In genomic region chr3:72847751-72848702, GRCh38 we compare ENCODE assay signal across 8 cellular contexts. TPM values are rescaled to one million over a fixed set of nuclear protein-coding genes. Genes with fewer than 3 reads are reported as not detected.
DNase-seq lines count a peak whose midpoint lies in the region; ATAC-seq, FAIRE-seq and TF ChIP-seq lines count a peak whose summit lies in the region.

Gene SHQ1, minus strand, starts transcription at chr3:72848445. Its CDS starts 105 bp downstream, at chr3:72848340.

- no TSS peak for BruUV-seq in HepG2 (replicated peaks; lab: Mats Ljungman, UMichigan)

- peak within 1 kb of the TSS; percentile 77 for H3K9ac ChIP-seq in HepG2 (ENCODE audit: insufficient read depth, low read depth, low read length)

- no peaks in the 10 kb centered on the region for H3K9me3 ChIP-seq in HepG2 (ENCODE audit: low read length)

- peak; percentile 36 to 88; a peak in 3 of 4 replicates for TF ChIP-seq POLR2A in HepG2 (IDR thresholded peaks at IDR 0.05; ENCODE audit: insufficient read depth in 1 of 2, low read depth in 2 of 2, low read length in 2 of 2)

- TF ChIP-seq CTCF in dorsolateral prefrontal cortex (IDR thresholded peaks at IDR 0.05 in 54 of 56, conservative IDR thresholded peaks at IDR 0.05 in 2 of 56; ENCODE audit: low read depth in 1 of 56, partially characterized antibody in 56 of 56) (peak in 22 of 56 donors; percentile 6 to 45 (median 24)), HepG2 (CRISPR knock-in tag; IDR thresholded peaks at IDR 0.05) (no peak)

- peaks cover 29% of the 10 kb centered on the region for H3K79me2 ChIP-seq in HepG2 (ENCODE audit: insufficient read depth, low read length)

- peaks cover 0 to under 1% (median 0%) of the 10 kb centered on the region in 45 donors for H3K27me3 ChIP-seq in dorsolateral prefrontal cortex
- no peaks in the 10 kb centered on the region; a peak in 1 of 5 replicates for H3K27me3 ChIP-seq in HepG2 (ENCODE audit: control insufficient read depth in 1 of 2, insufficient read depth in 2 of 2, low read length in 2 of 2)

- peak; percentile 71 for FAIRE-seq in HepG2 (lab: Jason Lieb, UNC)

- ATAC-seq in GM19372 (IDR thresholded peaks at IDR 0.05; ENCODE audit: low read depth, unreplicated experiment), result peak; percentile 88
- ATAC-seq in HG03521 (IDR thresholded peaks at IDR 0.05; ENCODE audit: unreplicated experiment), result peak; percentile 91
- ATAC-seq in HepG2, result peak; percentile 97

- H3K4me1 ChIP-seq in HepG2 (ENCODE audit: insufficient read depth, low read length), result peaks cover 45% of the 10 kb centered on the region

- intact Hi-C loops in dorsolateral prefrontal cortex (cut with DNase I), result loop anchor here (2.0 to 5.0 kb wide), 4 partner anchors 39 to 239 kb away; partner anchors contain the start of genes GXYLT2 (in 1 of the 2) and PPP4R2 (in 1 of the 2)
- intact Hi-C loops in HepG2 (cut with micrococcal nuclease; ENCODE audit: unreplicated experiment), result loop anchor here (2.0 to 5.0 kb wide), 2 partner anchors 39 to 91 kb away; partner anchors contain the start of gene GXYLT2

- H3K4me2 ChIP-seq in HepG2 (ENCODE audit: low read depth, low read length), result peak within 1 kb of the TSS; percentile 96

- peak within 1 kb of the TSS; percentile 96 for H2AFZ ChIP-seq in HepG2 (ENCODE audit: low read length)

- under 1% methylated on average over 62 of the region's 86 CpGs for WGBS in HepG2 (ENCODE audit: low lambda C conversion rate)

- in situ Hi-C loops in HepG2 (cut with HindIII; ENCODE audit: extremely low pct_ligation_motif_present, low pct_unique_long_range_greater_than_20kb), result loop anchor here (10.0 kb wide), 1 partner anchor 237 kb away; no protein-coding TSS in a partner anchor

- CTCF ChIA-PET in HepG2 (lab: Yijun Ruan, JAX; ENCODE audit: low intra/inter-chr PET ratio, low total read pairs), result no interaction called here

- H4K20me1 ChIP-seq in HepG2 (ENCODE audit: insufficient read depth, low read length), result no peaks in the 10 kb centered on the region

- DNase-seq in CD1c-positive myeloid dendritic cell (ENCODE audit: extremely low spot score) (peak; percentile 99), NCI-H82 (lab: John Stamatoyannopoulos, UW) (peak; percentile 97), dorsolateral prefrontal cortex (peak; percentile 88 to 95 (median 93)), HepG2 (ENCODE audit: low spot score) (peak; percentile 91)
- peak; percentile 95 for DNase-seq in activated CD4-positive, alpha-beta T cell treated with anti-CD3 and anti-CD28 coated beads, Interleukin-2, amount 50 U/mL, for 4 hours
- peak; percentile 93 to 94 for DNase-seq in stimulated activated CD4-positive, alpha-beta T cell treated with anti-CD3 and anti-CD28 coated beads, Interleukin-2, amount 100 ng/mL, for 48 hours

- H3K27ac ChIP-seq in dorsolateral prefrontal cortex, result peak within 1 kb of the TSS in 37 of 59 donors; percentile 6 to 84 (median 55)
- H3K27ac ChIP-seq in HepG2 (ENCODE audit: extremely low read length, insufficient read depth, low read length), result peak within 1 kb of the TSS; percentile 57

- POLR2A ChIA-PET in HepG2 (lab: Yijun Ruan, JAX), result interaction anchor here (1.0 kb wide), 1 partner anchor 696 kb away, joined by 3 read pairs; no protein-coding TSS in a partner anchor

- TF ChIP-seq EP300 in HepG2 (IDR thresholded peaks at IDR 0.05; ENCODE audit: low read depth in 2 of 2, low read length in 2 of 2) (no peak), HepG2 (CRISPR knock-in tag; IDR thresholded peaks at IDR 0.05; ENCODE audit: borderline replicate concordance) (peak; percentile 20; the same call in 1 of the 2 replicates)

- H3K4me3 ChIP-seq in dorsolateral prefrontal cortex, result peak within 1 kb of the TSS; percentile 64 to 99 (median 88)
- H3K4me3 ChIP-seq in HepG2 (replicated peaks in 1 of 3; ENCODE audit: insufficient read depth in 1 of 3, low read depth in 2 of 3, low read length in 3 of 3), result peak within 1 kb of the TSS; percentile 76 to 97 (median 91)

- no peaks in the 10 kb centered on the region for H3K36me3 ChIP-seq in HepG2 (replicated peaks in 1 of 2; ENCODE audit: control insufficient read depth in 1 of 2, insufficient read depth in 2 of 2, low read length in 2 of 2)

- TF ChIP-seq RAD21 in HepG2 (CRISPR knock-in tag; IDR thresholded peaks at IDR 0.05), result 0 out of 2 replicates have a peak, but pooled peaks have one; percentile 12

TF ChIP-seq in HepG2, 621 proteins besides CTCF, POLR2A, EP300 and RAD21 (continues in another document):
- TF ChIP-seq IKZF4 (CRISPR knock-in tag; IDR thresholded peaks at IDR 0.05; ENCODE audit: borderline replicate concordance, low read depth, not compliant biosample characterization) (peak; percentile 84), CREB3 (CRISPR knock-in tag; IDR thresholded peaks at IDR 0.05) (no peak; the same call in 1 of the 2 replicates), ZNF546 (CRISPR knock-in tag; conservative IDR thresholded peaks at IDR 0.05) (no peak; the same call in 1 of the 2 replicates), ADNP (CRISPR knock-in tag; IDR thresholded peaks at IDR 0.05) (no peak), SYNCRIP (IDR thresholded peaks at IDR 0.05; ENCODE audit: insufficient read depth, low read depth, low read length) (no peak), MBNL3 (CRISPR knock-in tag; conservative IDR thresholded peaks at IDR 0.05) (no peak), ZNF501 (CRISPR knock-in tag; IDR thresholded peaks at IDR 0.05) (peak; percentile 97), SOX6 (IDR thresholded peaks at IDR 0.05) (no peak), SOX6 (CRISPR knock-in tag; IDR thresholded peaks at IDR 0.05) (0 out of 2 replicates have a peak, but pooled peaks have one; percentile 33), ZNF605 (CRISPR knock-in tag; IDR thresholded peaks at IDR 0.05) (peak; percentile 95), ARHGAP35 (CRISPR knock-in tag; IDR thresholded peaks at IDR 0.05; ENCODE audit: borderline replicate concordance) (no peak; the same call in 1 of the 2 replicates), TBX2 (CRISPR knock-in tag; IDR thresholded peaks at IDR 0.05; ENCODE audit: borderline replicate concordance) (peak; percentile 88), LRRFIP1 (CRISPR knock-in tag; conservative IDR thresholded peaks at IDR 0.05) (no peak)

RNA-seq across cellular contexts. Expression of gene SHQ1, which starts in this region (rescaled TPM):
- 10 to 100 TPM; 14.8 to 39.4 (median 25.9) TPM for total RNA-seq in dorsolateral prefrontal cortex
- 20.3 and 25.6 TPM in 2 replicates for total RNA-seq in HepG2 (2016; rRNA removed; fragmentation: Illumina TruSeq; extraction: Trizol)
- 9.3 and 13.0 TPM in 2 replicates for total RNA-seq in HepG2 (2016; cell fraction: cytosol; rRNA removed; fragmentation: Illumina TruSeq; extraction: Trizol; ENCODE audit: low read depth)
- total RNA-seq in HepG2 (2016; cell fraction: insoluble cytoplasmic fraction; rRNA removed; fragmentation: Illumina TruSeq; extraction: Trizol), result 17.7 and 24.7 TPM in 2 replicates
- 6.5 and 7.1 TPM in 2 replicates for total RNA-seq in HepG2 (2016; cell fraction: membrane; rRNA removed; fragmentation: Illumina TruSeq; extraction: Trizol)
- 20.6 and 22.1 TPM in 2 replicates for total RNA-seq in HepG2 (2016; cell fraction: nucleus; rRNA removed; fragmentation: Illumina TruSeq; extraction: Trizol)
- 5.0 and 5.5 TPM in 2 replicates for polyA plus RNA-seq in HepG2 (2011; rRNA removed)
- polyA plus RNA-seq in HepG2 (2011; cell fraction: cytosol; rRNA removed), result 3.1 and 4.6 TPM in 2 replicates
- 3.0 and 3.3 TPM in 2 replicates for polyA plus RNA-seq in HepG2 (2011; cell fraction: nucleus; rRNA removed)
- polyA plus RNA-seq in HepG2 (2012), result 5.9 and 6.0 TPM in 2 replicates
- polyA plus RNA-seq in HepG2 (2016; cell fraction: cytosol; fragmentation: Illumina TruSeq; extraction: Trizol; ENCODE audit: low read depth), result 0.74 and 0.79 TPM in 2 replicates
- polyA plus RNA-seq in HepG2 (2016; cell fraction: insoluble cytoplasmic fraction; fragmentation: Illumina TruSeq; extraction: Trizol; ENCODE audit: low read depth), result 18.7 and 19.3 TPM in 2 replicates
- polyA plus RNA-seq in HepG2 (2016; cell fraction: membrane; fragmentation: Illumina TruSeq; extraction: Trizol; ENCODE audit: low read depth), result 2.2 and 2.4 TPM in 2 replicates
- 8.3 and 9.9 TPM in 2 replicates for polyA plus RNA-seq in HepG2 (2016; cell fraction: nucleus; fragmentation: Illumina TruSeq; extraction: Trizol; ENCODE audit: insufficient read depth, low read depth)
- 6.6 and 12.3 TPM in 2 replicates for polyA minus RNA-seq in HepG2 (2011; rRNA and poly(A)+ RNA removed; ENCODE audit: low replicate concordance)
- 3.9 and 5.8 TPM in 2 replicates for polyA minus RNA-seq in HepG2 (2011; cell fraction: cytosol; rRNA and poly(A)+ RNA removed)
- 22.3 and 26.3 TPM in 2 replicates for polyA minus RNA-seq in HepG2 (2011; cell fraction: nucleus; rRNA and poly(A)+ RNA removed)

Comparison
In these comparisons a context has a peak if more than half of its experiments do, and no peak if none do; other contexts are left out.
1. Peak in every context shown above with its lines: DNase-seq, ATAC-seq, H3K4me3 ChIP-seq and H3K27ac ChIP-seq.